ENCODE assay signal across 9 cellular contexts in the genomic region with DNA sequence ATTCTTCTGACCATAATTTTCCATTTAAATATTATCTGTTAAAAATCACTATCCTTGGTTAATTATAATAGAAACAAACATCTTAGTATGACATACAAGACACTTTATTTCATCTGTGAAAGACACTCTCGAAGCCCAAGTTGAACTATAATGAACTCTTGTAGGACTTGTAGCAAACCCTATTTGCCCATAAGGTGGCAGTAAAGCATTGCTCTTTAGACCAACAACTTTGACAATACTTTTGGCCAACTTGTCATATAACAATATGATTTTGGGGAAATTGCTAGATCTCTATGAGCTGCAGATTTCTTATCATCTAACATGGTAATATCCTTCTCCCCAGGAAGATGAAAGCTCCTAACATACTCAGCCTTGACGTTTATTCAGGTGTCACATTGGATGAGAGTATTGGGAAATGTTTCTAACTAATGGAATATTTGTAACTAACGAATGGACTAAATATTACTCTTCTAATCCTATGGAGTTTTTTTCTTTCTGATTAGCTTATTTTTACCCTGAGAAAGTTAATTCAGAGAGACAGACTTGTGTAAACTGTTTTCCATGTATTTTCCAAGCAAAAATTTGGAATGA. TPM values are rescaled to one million over a fixed set of nuclear protein-coding genes. Genes with fewer than 3 reads are reported as not detected.
DNase-seq lines count a peak whose midpoint lies in the region; ATAC-seq, FAIRE-seq and TF ChIP-seq lines count a peak whose summit lies in the region.
"Had no signal": no experiment of that assay in that cellular context is flagged by ENCODE, and none has a peak within 500 bp of the region (broad histone marks: within the 10 kb centered on the region; RNA-seq: fewer than 3 reads in every experiment).

No MANE protein-coding gene starts in this region.

- H4K20me1 ChIP-seq in K562 (replicated peaks; ENCODE audit: control insufficient read depth, insufficient read depth, low read length) = no peaks in the 10 kb centered on the region

- no peaks in the 10 kb centered on the region for H3K27me3 ChIP-seq in K562 (ENCODE audit: control insufficient read depth in 2 of 2, insufficient read depth in 2 of 2, low read length in 2 of 2)

- H3K4me1 ChIP-seq in K562 (replicated peaks in 1 of 2; ENCODE audit: control insufficient read depth in 2 of 2, insufficient read depth in 2 of 2, low read length in 2 of 2) = no peaks in the 10 kb centered on the region

- DNase-seq in NCI-H446 (lab: John Stamatoyannopoulos, UW) (peak; percentile 17 to 60), K562 (ENCODE audit: extremely low read depth in 1 of 4, low spot score in 3 of 4) (peak in 3 of 4 experiments; percentile 6 to 67 (median 6)), iris pigment epithelial cell (ENCODE audit: low read depth) (peak; percentile 67), superior temporal gyrus (ENCODE audit: extremely low spot score) (peak; percentile 81)

- no TSS peak for BruUV-seq in K562 (replicated peaks; lab: Mats Ljungman, UMichigan)

- no peak for TF ChIP-seq EP300 in K562 (IDR thresholded peaks at IDR 0.05; ENCODE audit: low read length)

- in situ Hi-C loops in K562 (cut with MboI) = loop anchor here (5.0 to 25.0 kb wide), 2 partner anchors 553 to 858 kb away; no protein-coding TSS in a partner anchor

- ATAC-seq in HG02973 (IDR thresholded peaks at IDR 0.05; ENCODE audit: unreplicated experiment) (peak; percentile 90), K562 (peak; percentile 67; the same call in 2 of the 3 replicates), GM21423 (IDR thresholded peaks at IDR 0.05; ENCODE audit: unreplicated experiment) (no peak)

- CTCF ChIA-PET in K562 (lab: Yijun Ruan, JAX; ENCODE audit: low intra/inter-chr PET ratio) = interaction anchor here (0.5 to 2.6 kb wide), 6 partner anchors 194 to 1657 kb away, joined by 3 to 28 read pairs (median 4); no protein-coding TSS in a partner anchor

- no peaks in the 10 kb centered on the region for H3K36me3 ChIP-seq in K562 (ENCODE audit: control insufficient read depth, insufficient read depth, low read length)

- H3K27ac ChIP-seq in 22Rv1 (no peak overlapping the region), K562 (ENCODE audit: extremely low read depth, low read depth, low read length) (no peak overlapping the region)

- TF ChIP-seq POLR2A in K562 (conservative IDR thresholded peaks at IDR 0.05) = no peak

- no peak overlapping the region for H3K4me2 ChIP-seq in K562 (ENCODE audit: insufficient read depth, low read length)

- TF ChIP-seq CTCF in 22Rv1 (IDR thresholded peaks at IDR 0.05) (peak; percentile 82), GM12873 (IDR thresholded peaks at IDR 0.05; ENCODE audit: insufficient read depth, low read depth, low read length, missing control alignments) (peak; percentile 60), K562 (IDR thresholded peaks at IDR 0.05 in 2 of 3, conservative IDR thresholded peaks at IDR 0.05 in 1 of 3; ENCODE audit: insufficient read depth in 2 of 3, low read depth in 1 of 3, low read length in 3 of 3) (peak; percentile 48 to 71 (median 61); a peak in 5 of 6 replicates)

- no peak overlapping the region for H2AFZ ChIP-seq in K562 (ENCODE audit: low read depth, low read length)

- H3K9ac ChIP-seq in K562 (ENCODE audit: insufficient read depth in 1 of 2, low read depth in 2 of 2, low read length in 2 of 2) = no peak overlapping the region

- TF ChIP-seq RAD21 in K562 (CRISPR knock-in tag; conservative IDR thresholded peaks at IDR 0.05 in 1 of 2, IDR thresholded peaks at IDR 0.05 in 1 of 2) = peak; percentile 89

- no peaks in the 10 kb centered on the region for H3K79me2 ChIP-seq in K562 (ENCODE audit: control insufficient read depth, insufficient read depth, low read length)

- H3K9me3 ChIP-seq in K562 (replicated peaks; ENCODE audit: control insufficient read depth, insufficient read depth, low read depth, low read length) = no peaks in the 10 kb centered on the region

- POLR2A ChIA-PET in K562 (lab: Yijun Ruan, JAX) = no interaction called here

- no peaks in the 10 kb centered on the region for H3K9me1 ChIP-seq in K562 (ENCODE audit: control insufficient read depth, insufficient read depth, low read length)

- FAIRE-seq in K562 (lab: Jason Lieb, UNC) = peak; percentile 62

- 11% methylated on average over 3 of the region's 3 CpGs for WGBS in K562 (ENCODE audit: insufficient coverage, low coverage, missing lambda C conversion rate)

- H3K4me3 ChIP-seq in K562 = no peak overlapping the region

- intact Hi-C loops in K562 (cut with micrococcal nuclease) = loop anchor here (1.0 to 10.0 kb wide), 6 partner anchors 173 to 935 kb away; no protein-coding TSS in a partner anchor

TF ChIP-seq in K562, 482 proteins besides CTCF, POLR2A, EP300 and RAD21:
- TF ChIP-seq HNRNPH1 (optimal IDR thresholded peaks at IDR 0.05; ENCODE audit: low read depth, low read length) = no peak
- TF ChIP-seq SMC3 (conservative IDR thresholded peaks at IDR 0.05; ENCODE audit: insufficient read depth, low read depth, low read length) = peak; percentile 54; the same call in 1 of the 2 replicates
- TF ChIP-seq, protein P1, sequence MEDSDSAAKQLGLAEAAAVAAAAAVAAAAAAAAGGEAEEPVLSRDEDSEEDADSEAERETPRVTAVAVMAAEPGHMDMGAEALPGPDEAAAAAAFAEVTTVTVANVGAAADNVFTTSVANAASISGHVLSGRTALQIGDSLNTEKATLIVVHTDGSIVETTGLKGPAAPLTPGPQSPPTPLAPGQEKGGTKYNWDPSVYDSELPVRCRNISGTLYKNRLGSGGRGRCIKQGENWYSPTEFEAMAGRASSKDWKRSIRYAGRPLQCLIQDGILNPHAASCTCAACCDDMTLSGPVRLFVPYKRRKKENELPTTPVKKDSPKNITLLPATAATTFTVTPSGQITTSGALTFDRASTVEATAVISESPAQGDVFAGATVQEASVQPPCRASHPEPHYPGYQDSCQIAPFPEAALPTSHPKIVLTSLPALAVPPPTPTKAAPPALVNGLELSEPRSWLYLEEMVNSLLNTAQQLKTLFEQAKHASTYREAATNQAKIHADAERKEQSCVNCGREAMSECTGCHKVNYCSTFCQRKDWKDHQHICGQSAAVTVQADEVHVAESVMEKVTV (CRISPR knock-in tag; IDR thresholded peaks at IDR 0.05) = peak; percentile 60; the same call in 1 of the 2 replicates
- TF ChIP-seq ZNF696 (CRISPR knock-in tag; conservative IDR thresholded peaks at IDR 0.05) = no peak

RNA-seq across cellular contexts. Expression of a gene that starts 11.0 kb away (rescaled TPM):
- not detected in 2 replicates for total RNA-seq in K562 (2011; cell fraction: chromatin; rRNA removed; ENCODE audit: low replicate concordance)
- total RNA-seq in K562 (2011; cell fraction: nucleolus; rRNA removed) = not detected in 2 replicates
- not detected in 2 replicates for total RNA-seq in K562 (2011; cell fraction: nucleoplasm; rRNA removed)
- total RNA-seq in K562 (2014; rRNA removed) (not detected in 2 replicates), K562 (2014; rRNA removed; fragmentation: Illumina TruSeq; extraction: Trizol) (not detected in 2 replicates), K562 (2015; rRNA removed; fragmentation: Illumina TruSeq; extraction: Trizol) (not detected in 2 replicates), K562 (2021) (not detected in 2 replicates)
- polyA plus RNA-seq in K562 (2011; rRNA removed) (not detected in 2 replicates), K562 (2014; fragmentation: Illumina TruSeq; extraction: Trizol) (not detected in 2 replicates), K562 (2014; fragmentation: Nextera tagmentation; extraction: Ambion mirVana) (not detected), K562 (2014; rRNA removed) (not detected in 2 replicates)
- not detected in 2 replicates for polyA plus RNA-seq in K562 (2011; cell fraction: cytosol; rRNA removed)
- not detected in 2 replicates for polyA plus RNA-seq in K562 (2011; cell fraction: nucleus; rRNA removed)
- polyA plus RNA-seq in K562 (2012) = not detected in 2 replicates
- not detected in 2 replicates for polyA minus RNA-seq in K562 (2011; rRNA and poly(A)+ RNA removed)
- not detected in 2 replicates for polyA minus RNA-seq in K562 (2011; cell fraction: cytosol; rRNA and poly(A)+ RNA removed)
- polyA minus RNA-seq in K562 (2011; cell fraction: nucleus; rRNA and poly(A)+ RNA removed) = not detected in 2 replicates
- polyA plus RNA-seq: thymus had no signal

RNA-seq across cellular contexts. Expression of a gene that starts 23.5 kb away (rescaled TPM):
- total RNA-seq in K562 (2011; cell fraction: chromatin; rRNA removed; ENCODE audit: low replicate concordance) = not detected in 2 replicates
- total RNA-seq in K562 (2011; cell fraction: nucleolus; rRNA removed) = not detected in 2 replicates
- not detected in 2 replicates for total RNA-seq in K562 (2011; cell fraction: nucleoplasm; rRNA removed)
- total RNA-seq in K562 (2014; rRNA removed) (not detected in 2 replicates), K562 (2014; rRNA removed; fragmentation: Illumina TruSeq; extraction: Trizol) (not detected in 2 replicates), K562 (2015; rRNA removed; fragmentation: Illumina TruSeq; extraction: Trizol) (not detected in 2 replicates), K562 (2021) (not detected in 2 replicates)
- polyA plus RNA-seq in K562 (2011; rRNA removed) (not detected in 2 replicates), K562 (2014; fragmentation: Illumina TruSeq; extraction: Trizol) (not detected in 2 replicates), K562 (2014; fragmentation: Nextera tagmentation; extraction: Ambion mirVana) (not detected), K562 (2014; rRNA removed) (not detected in 2 replicates)
- not detected in 2 replicates for polyA plus RNA-seq in K562 (2011; cell fraction: cytosol; rRNA removed)
- not detected in 2 replicates for polyA plus RNA-seq in K562 (2011; cell fraction: nucleus; rRNA removed)
- not detected in 2 replicates for polyA plus RNA-seq in K562 (2012)
- polyA minus RNA-seq in K562 (2011; rRNA and poly(A)+ RNA removed) = not detected in 2 replicates
- polyA minus RNA-seq in K562 (2011; cell fraction: cytosol; rRNA and poly(A)+ RNA removed) = not detected in 2 replicates
- polyA minus RNA-seq in K562 (2011; cell fraction: nucleus; rRNA and poly(A)+ RNA removed) = not detected in 2 replicates

RNA-seq across cellular contexts. Expression of a gene that starts 59.0 kb away (rescaled TPM):
- not detected in 2 replicates for total RNA-seq in K562 (2011; cell fraction: chromatin; rRNA removed; ENCODE audit: low replicate concordance)
- total RNA-seq in K562 (2011; cell fraction: nucleolus; rRNA removed) = not detected in 2 replicates
- not detected in 2 replicates for total RNA-seq in K562 (2011; cell fraction: nucleoplasm; rRNA removed)
- not detected in 2 replicates for total RNA-seq in K562 (2014; rRNA removed)
- total RNA-seq in K562 (2014; rRNA removed; fragmentation: Illumina TruSeq; extraction: Trizol) = not detected in 2 replicates
- not detected in 2 replicates for total RNA-seq in K562 (2015; rRNA removed; fragmentation: Illumina TruSeq; extraction: Trizol)
- total RNA-seq in K562 (2021) = not detected in 2 replicates
- polyA plus RNA-seq in K562 (2011; rRNA removed) = not detected in 2 replicates
- polyA plus RNA-seq in K562 (2011; cell fraction: cytosol; rRNA removed) = not detected in 2 replicates
- polyA plus RNA-seq in K562 (2011; cell fraction: nucleus; rRNA removed) = not detected in 2 replicates
- polyA plus RNA-seq in K562 (2012) = not detected in 2 replicates
- not detected in 2 replicates for polyA plus RNA-seq in K562 (2014; fragmentation: Illumina TruSeq; extraction: Trizol)
- polyA plus RNA-seq in K562 (2014; fragmentation: Nextera tagmentation; extraction: Ambion mirVana) = not detected
- polyA plus RNA-seq in K562 (2014; rRNA removed) = not detected in 2 replicates
- not detected in 2 replicates for polyA minus RNA-seq in K562 (2011; rRNA and poly(A)+ RNA removed)
- 0.95 TPM in 1 of 2 replicates, not detected in the other for polyA minus RNA-seq in K562 (2011; cell fraction: cytosol; rRNA and poly(A)+ RNA removed)
- not detected in 2 replicates for polyA minus RNA-seq in K562 (2011; cell fraction: nucleus; rRNA and poly(A)+ RNA removed)
- polyA plus RNA-seq: thymus had no signal

Comparison
In these comparisons a context has a peak if more than half of its experiments do, and no peak if none do; other contexts are left out.
1. DNase-seq: peak in every context shown above with its lines; median percentile 81 in superior temporal gyrus; 67 in iris pigment epithelial cell; 38 in NCI-H446; 6 in K562.